In genomic region chr18:31942301-31942998, GRCh38 we compare ENCODE assay signal across 8 cellular contexts.
A peak's percentile ranks its signal among the peaks of the same experiment; 100 is the strongest.
DNase-seq lines count a peak whose midpoint lies in the region; ATAC-seq and FAIRE-seq lines count a peak whose summit lies in the region.

No MANE protein-coding gene starts in this region.

- no peak for FAIRE-seq in HTR-8/SVneo (lab: Jason Lieb, UNC)

- peak overlapping the region; percentile 95 to 97 for H3K4me3 ChIP-seq in duodenal mucosa (ENCODE audit: low read depth in 1 of 2, low read length in 2 of 2)

- DNase-seq in HTR-8/SVneo (ENCODE audit: insufficient read length, low spot score) (peak; percentile 5), medulla oblongata (ENCODE audit: extremely low spot score) (peak; percentile 37), middle frontal gyrus (ENCODE audit: extremely low spot score, low spot score) (no peak)
- DNase-seq in T-helper 2 cell treated with Interferon-gamma antibody and Interleukin-4, amounts not matched to agents 5 μg/mL and 100 μg/mL, for 36 hours (ENCODE audit: low spot score), result peak; percentile 52
- peak; percentile 5 to 16 for DNase-seq in stimulated activated CD8-positive, alpha-beta memory T cell treated with anti-CD3 and anti-CD28 coated beads, Interleukin-2, amount 100 ng/mL, for 48 hours (ENCODE audit: low read depth in 2 of 2)

- H3K36me3 ChIP-seq in ES-I3 (ENCODE audit: insufficient read depth, low read length), result no peaks in the 10 kb centered on the region
- H3K36me3 ChIP-seq in duodenal mucosa (ENCODE audit: control insufficient read depth in 1 of 2, insufficient read depth in 2 of 2, low read length in 2 of 2), result no peaks in the 10 kb centered on the region

- H3K9me3 ChIP-seq in ES-I3 (ENCODE audit: control insufficient read depth, insufficient read depth, low read length), result no peaks in the 10 kb centered on the region; the same call in 1 of the 2 replicates
- H3K9me3 ChIP-seq in duodenal mucosa (ENCODE audit: control insufficient read depth in 1 of 2, low read length in 2 of 2), result no peaks in the 10 kb centered on the region

- H3K4me1 Mint-ChIP-seq in T-helper 2 cell treated with Interferon-gamma antibody and Interleukin-4, amounts not matched to agents 5 μg/mL and 100 μg/mL, for 36 hours (ENCODE audit: low read depth), result peaks cover 36% of the 10 kb centered on the region

- peak overlapping the region; percentile 100 for H3K4me3 Mint-ChIP-seq in T-helper 2 cell treated with Interferon-gamma antibody and Interleukin-4, amounts not matched to agents 5 μg/mL and 100 μg/mL, for 36 hours

- peak overlapping the region; percentile 89 for H3K9ac ChIP-seq in ES-I3 (ENCODE audit: low read depth, low read length)
- H3K9ac ChIP-seq in duodenal mucosa (ENCODE audit: low read depth in 1 of 2, low read length in 2 of 2), result peak overlapping the region; percentile 73 to 89

- H3K27ac ChIP-seq in duodenal mucosa (ENCODE audit: low read depth, low read length), result peak overlapping the region; percentile 83

- no peaks in the 10 kb centered on the region for H3K9me3 Mint-ChIP-seq in T-helper 2 cell treated with Interferon-gamma antibody and Interleukin-4, amounts not matched to agents 5 μg/mL and 100 μg/mL, for 36 hours

- no peaks in the 10 kb centered on the region for H3K27me3 ChIP-seq in duodenal mucosa (ENCODE audit: control insufficient read depth in 1 of 2, insufficient read depth in 2 of 2, low read length in 2 of 2)

- H3K27ac Mint-ChIP-seq in T-helper 2 cell treated with Interferon-gamma antibody and Interleukin-4, amounts not matched to agents 5 μg/mL and 100 μg/mL, for 36 hours, result peak overlapping the region; percentile 98

- H3K27me3 Mint-ChIP-seq in T-helper 2 cell treated with Interferon-gamma antibody and Interleukin-4, amounts not matched to agents 5 μg/mL and 100 μg/mL, for 36 hours (ENCODE audit: low read depth), result no peaks in the 10 kb centered on the region

- ATAC-seq in GM21447 (IDR thresholded peaks at IDR 0.05; ENCODE audit: unreplicated experiment), result peak; percentile 31

- H3K36me3 Mint-ChIP-seq in T-helper 2 cell treated with Interferon-gamma antibody and Interleukin-4, amounts not matched to agents 5 μg/mL and 100 μg/mL, for 36 hours (ENCODE audit: low read depth), result peaks cover 10% of the 10 kb centered on the region

- peaks cover 3% of the 10 kb centered on the region; the same call in 1 of the 2 replicates for H3K4me1 ChIP-seq in ES-I3 (ENCODE audit: insufficient read depth, low read length)
- H3K4me1 ChIP-seq in duodenal mucosa (ENCODE audit: control insufficient read depth in 1 of 2, insufficient read depth in 2 of 2, low read length in 2 of 2), result peaks cover 20 to 24% of the 10 kb centered on the region in 2 donors
